ENCODE assay signal across 28 cellular contexts in the genomic region with DNA sequence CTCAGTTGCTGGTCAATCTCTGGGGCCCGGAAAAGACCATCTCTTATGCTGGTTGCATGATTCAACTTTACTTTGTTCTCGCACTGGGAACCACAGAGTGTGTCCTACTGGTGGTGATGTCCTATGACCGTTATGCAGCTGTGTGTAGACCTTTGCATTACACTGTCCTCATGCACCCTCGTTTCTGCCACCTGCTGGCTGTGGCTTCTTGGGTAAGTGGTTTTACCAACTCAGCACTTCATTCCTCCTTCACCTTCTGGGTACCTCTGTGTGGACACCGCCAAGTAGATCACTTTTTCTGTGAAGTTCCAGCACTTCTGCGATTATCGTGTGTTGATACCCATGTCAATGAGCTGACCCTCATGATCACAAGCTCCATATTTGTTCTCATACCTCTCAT. TPM values are rescaled to one million over a fixed set of nuclear protein-coding genes. Genes with fewer than 3 reads are reported as not detected.
DNase-seq lines count a peak whose midpoint lies in the region; ATAC-seq and TF ChIP-seq lines count a peak whose summit lies in the region.
"Had no signal": no experiment of that assay in that cellular context is flagged by ENCODE, and none has a peak within 500 bp of the region (broad histone marks: within the 10 kb centered on the region; RNA-seq: fewer than 3 reads in every experiment).

No MANE protein-coding gene starts in this region.

- H3K27me3 Mint-ChIP-seq in WTC11 (ENCODE audit: low read depth) (peaks cover 18% of the 10 kb centered on the region), neural progenitor cell (ENCODE audit: insufficient read depth, low read depth) (no peaks in the 10 kb centered on the region)

- H3K4me3 ChIP-seq in BE2C (ENCODE audit: low read depth, low read length) (no peak overlapping the region), GM12864 (ENCODE audit: low read depth, low read length) (no peak overlapping the region), NB4 (ENCODE audit: low read depth, low read length) (no peak overlapping the region), neural progenitor cell (no peak overlapping the region)
- H3K4me3 ChIP-seq: esophagus muscularis mucosa, gastroesophageal sphincter, SJSA1, spleen, stomach, tibial nerve had no signal

- POLR2A ChIA-PET in WTC11 (lab: Charles Lee) = no interaction called here

- H3K79me2 ChIP-seq in neural progenitor cell (ENCODE audit: low read depth) = no peaks in the 10 kb centered on the region

- H3K36me3 ChIP-seq in BE2C (no peaks in the 10 kb centered on the region), neural progenitor cell (no peaks in the 10 kb centered on the region)
- H3K36me3 ChIP-seq: esophagus muscularis mucosa, gastroesophageal sphincter, SJSA1, spleen, stomach, tibial nerve had no signal

- H3K27me3 ChIP-seq in BE2C (no peaks in the 10 kb centered on the region), neural progenitor cell (peaks cover 6% of the 10 kb centered on the region)
- H3K27me3 ChIP-seq: esophagus muscularis mucosa, gastroesophageal sphincter, SJSA1, stomach, tibial nerve had no signal

- TF ChIP-seq POLR2A in NB4 (IDR thresholded peaks at IDR 0.05; ENCODE audit: extremely low read depth, insufficient read length) = no peak

- DNase-seq in BE2C (no peak), GM12864 (ENCODE audit: low read depth) (no peak), NB4 (ENCODE audit: low read depth) (peak; percentile 12), WTC11 (ENCODE audit: low spot score) (peak; percentile 21), posterior vena cava (ENCODE audit: low spot score) (no peak), NCI-H2029 (lab: John Stamatoyannopoulos, UW) (no peak), neural progenitor cell (ENCODE audit: low spot score) (no peak), iPS-NIHi7 (ENCODE audit: extremely low spot score) (no peak)
- DNase-seq: activated effector memory CD4-positive, alpha-beta T cell treated with anti-CD3 and anti-CD28 coated beads, Interleukin-2, amount 50 U/mL, for 16 hours; CD4-positive, alpha-beta T cell; DMS153; effector memory CD8-positive, alpha-beta T cell; kidney glomerular epithelial cell; naive B cell; NCI-H1048; NCI-H1930; NCI-H2227 treated with DMSO at 0.1 percent for 48 hours; retina; spleen; stomach had no signal

- no peak overlapping the region for H3K4me2 ChIP-seq in neural progenitor cell

- H3K9me3 Mint-ChIP-seq in WTC11 (no peaks in the 10 kb centered on the region), neural progenitor cell (no peaks in the 10 kb centered on the region)
- H3K9me3 Mint-ChIP-seq: CD4-positive, alpha-beta T cell; effector memory CD8-positive, alpha-beta T cell; memory B cell; naive B cell; T-helper 1 cell treated with Interleukin-12 subunit alpha and Interleukin-12 subunit beta and Interleukin-4 antibody, amounts not matched to agents 30 μg/mL and 1 μg/mL, for 36 hours had no signal

- no peaks in the 10 kb centered on the region for H3K36me3 Mint-ChIP-seq in WTC11
- no peaks in the 10 kb centered on the region for H3K36me3 Mint-ChIP-seq in neural progenitor cell
- H3K36me3 Mint-ChIP-seq: brain, memory B cell, naive B cell had no signal

- H2AFZ ChIP-seq in neural progenitor cell (replicated peaks) = no peak overlapping the region

- H3K4me1 Mint-ChIP-seq in WTC11 (no peaks in the 10 kb centered on the region), neural progenitor cell (no peaks in the 10 kb centered on the region)
- H3K4me1 Mint-ChIP-seq: brain, memory B cell, naive B cell had no signal

- peak; percentile 56; the same call in 1 of the 2 replicates for ATAC-seq in WTC11
- ATAC-seq: effector memory CD8-positive, alpha-beta T cell; gastroesophageal sphincter had no signal

- TF ChIP-seq CTCF in BE2C (IDR thresholded peaks at IDR 0.05; ENCODE audit: low read depth, low read length) (peak; percentile 10; the same call in 1 of the 2 replicates), GM12864 (IDR thresholded peaks at IDR 0.05; ENCODE audit: low read depth, low read length, missing control alignments) (peak; percentile 17), NB4 (IDR thresholded peaks at IDR 0.05; ENCODE audit: low read depth, low read length) (no peak), WTC11 (IDR thresholded peaks at IDR 0.05) (no peak), neural progenitor cell (IDR thresholded peaks at IDR 0.05) (no peak)

- H3K4me3 Mint-ChIP-seq in WTC11 (no peak overlapping the region), neural progenitor cell (no peak overlapping the region)
- H3K4me3 Mint-ChIP-seq: brain; CD4-positive, alpha-beta T cell; effector memory CD8-positive, alpha-beta T cell; memory B cell; naive B cell; T-helper 1 cell treated with Interleukin-12 subunit alpha and Interleukin-12 subunit beta and Interleukin-4 antibody, amounts not matched to agents 30 μg/mL and 1 μg/mL, for 36 hours had no signal

- H3F3A ChIP-seq in neural progenitor cell (ENCODE audit: low read depth) = no peaks in the 10 kb centered on the region

- H3K27ac ChIP-seq in neural progenitor cell = no peak overlapping the region
- H3K27ac ChIP-seq: esophagus muscularis mucosa, gastroesophageal sphincter, SJSA1, spleen, stomach, tibial nerve had no signal

- intact Hi-C loops in posterior vena cava (cut with DNase I) = no loop called here

- H3K27ac Mint-ChIP-seq in WTC11 (no peak overlapping the region), neural progenitor cell (no peak overlapping the region)
- H3K27ac Mint-ChIP-seq: brain; CD4-positive, alpha-beta T cell; effector memory CD8-positive, alpha-beta T cell; memory B cell; naive B cell; T-helper 1 cell treated with Interleukin-12 subunit alpha and Interleukin-12 subunit beta and Interleukin-4 antibody, amounts not matched to agents 30 μg/mL and 1 μg/mL, for 36 hours had no signal

- H3K9ac ChIP-seq in neural progenitor cell = no peak overlapping the region

- H3K9me3 ChIP-seq in BE2C (no peaks in the 10 kb centered on the region), neural progenitor cell (ENCODE audit: low read depth) (no peaks in the 10 kb centered on the region)
- H3K9me3 ChIP-seq: esophagus muscularis mucosa, gastroesophageal sphincter, SJSA1, spleen, stomach, tibial nerve had no signal

- CTCF ChIA-PET in WTC11 (lab: Charles Lee) = no interaction called here

- no peaks in the 10 kb centered on the region for H3K4me1 ChIP-seq in BE2C
- H3K4me1 ChIP-seq in neural progenitor cell = no peaks in the 10 kb centered on the region
- H3K4me1 ChIP-seq: esophagus muscularis mucosa, gastroesophageal sphincter, SJSA1, spleen, stomach, tibial nerve had no signal

- no peaks in the 10 kb centered on the region for H4K20me1 ChIP-seq in neural progenitor cell (ENCODE audit: low read depth)

TF ChIP-seq in WTC11, 78 proteins besides CTCF, POLR2A, EP300 and RAD21:
- no peak for TF ChIP-seq GABPB1 (CRISPR knock-in tag; IDR thresholded peaks at IDR 0.05)
- TF ChIP-seq, protein P1, sequence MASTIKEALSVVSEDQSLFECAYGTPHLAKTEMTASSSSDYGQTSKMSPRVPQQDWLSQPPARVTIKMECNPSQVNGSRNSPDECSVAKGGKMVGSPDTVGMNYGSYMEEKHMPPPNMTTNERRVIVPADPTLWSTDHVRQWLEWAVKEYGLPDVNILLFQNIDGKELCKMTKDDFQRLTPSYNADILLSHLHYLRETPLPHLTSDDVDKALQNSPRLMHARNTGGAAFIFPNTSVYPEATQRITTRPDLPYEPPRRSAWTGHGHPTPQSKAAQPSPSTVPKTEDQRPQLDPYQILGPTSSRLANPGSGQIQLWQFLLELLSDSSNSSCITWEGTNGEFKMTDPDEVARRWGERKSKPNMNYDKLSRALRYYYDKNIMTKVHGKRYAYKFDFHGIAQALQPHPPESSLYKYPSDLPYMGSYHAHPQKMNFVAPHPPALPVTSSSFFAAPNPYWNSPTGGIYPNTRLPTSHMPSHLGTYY (CRISPR knock-in tag; IDR thresholded peaks at IDR 0.05) = no peak

RNA-seq across cellular contexts. Expression of a gene that starts 4.3 kb away (rescaled TPM):
- not detected for polyA plus RNA-seq in BE2C (2012; ENCODE audit: insufficient read depth, insufficient read length, low read depth)
- total RNA-seq in WTC11 (2021) (0.30 TPM in 1 of 3 replicates, not detected in the others), posterior vena cava (not detected), neural progenitor cell (ENCODE audit: low replicate concordance) (0.04 TPM in 1 of 2 replicates, not detected in the other)
- total RNA-seq: CD4-positive, alpha-beta T cell; esophagus muscularis mucosa; gastroesophageal sphincter; osteoblast; SJSA1; spleen; stomach; tibial nerve had no signal
- polyA plus RNA-seq: spleen, stomach had no signal

RNA-seq across cellular contexts. Expression of a gene that starts 12.8 kb away (rescaled TPM):
- polyA plus RNA-seq in BE2C (2012; ENCODE audit: insufficient read depth, insufficient read length, low read depth) = not detected
- total RNA-seq in WTC11 (2021) (not detected in 3 replicates), posterior vena cava (not detected), neural progenitor cell (ENCODE audit: low replicate concordance) (not detected in 2 replicates)
- total RNA-seq: CD4-positive, alpha-beta T cell; esophagus muscularis mucosa; gastroesophageal sphincter; osteoblast; SJSA1; spleen; stomach; tibial nerve had no signal
- polyA plus RNA-seq: spleen, stomach had no signal

RNA-seq across cellular contexts. Expression of a gene that starts 25.0 kb away (rescaled TPM):
- polyA plus RNA-seq in BE2C (2012; ENCODE audit: insufficient read depth, insufficient read length, low read depth) = not detected
- not detected in 3 replicates for total RNA-seq in WTC11 (2021)
- not detected for total RNA-seq in posterior vena cava
- total RNA-seq in neural progenitor cell (ENCODE audit: low replicate concordance) = not detected in 2 replicates
- total RNA-seq: CD4-positive, alpha-beta T cell; esophagus muscularis mucosa; gastroesophageal sphincter; osteoblast; SJSA1; spleen; stomach; tibial nerve had no signal
- polyA plus RNA-seq: spleen, stomach had no signal

RNA-seq across cellular contexts. Expression of a gene that starts 58.6 kb away (rescaled TPM):
- polyA plus RNA-seq in BE2C (2012; ENCODE audit: insufficient read depth, insufficient read length, low read depth) = not detected
- total RNA-seq in WTC11 (2021) (not detected in 3 replicates), posterior vena cava (not detected), neural progenitor cell (ENCODE audit: low replicate concordance) (0.09 TPM in 1 of 2 replicates, not detected in the other)
- total RNA-seq: CD4-positive, alpha-beta T cell; esophagus muscularis mucosa; gastroesophageal sphincter; osteoblast; SJSA1; spleen; stomach; tibial nerve had no signal
- polyA plus RNA-seq: spleen, stomach had no signal

Comparison
In these comparisons a context has a peak if more than half of its experiments do, and no peak if none do; other contexts are left out.
1. DNase-seq: peak in NB4 (single experiment) and WTC11 (single experiment); none in BE2C (single experiment), GM12864 (single experiment), posterior vena cava (single experiment), NCI-H2029 (single experiment), neural progenitor cell (single experiment) and iPS-NIHi7 (single experiment).
2. CTCF ChIP-seq: peak in BE2C (single experiment) and GM12864 (single experiment); none in NB4 (single experiment), WTC11 (single experiment) and neural progenitor cell (single experiment).